Comparison of ENCODE assay signal across 8 cellular contexts in genomic region chr21:37368536-37369279, GRCh38. TPM values are rescaled to one million over a fixed set of nuclear protein-coding genes. Genes with fewer than 3 reads are reported as not detected.
DNase-seq lines count a peak whose midpoint lies in the region; ATAC-seq and TF ChIP-seq lines count a peak whose summit lies in the region.

No MANE protein-coding gene starts in this region.

- H3K9me3 ChIP-seq in left ventricle myocardium inferior (replicated peaks) (no peaks in the 10 kb centered on the region), spleen (no peaks in the 10 kb centered on the region)

- H3K4me1 Mint-ChIP-seq in WTC11 (peaks cover 61% of the 10 kb centered on the region), glutamatergic neuron (ENCODE audit: low read depth, unreplicated experiment) (peaks cover 36% of the 10 kb centered on the region)

- CTCF ChIA-PET in WTC11 (lab: Charles Lee): interaction anchor here (0.8 kb wide), 1 partner anchor 111 kb away, joined by 3 read pairs; no protein-coding TSS in a partner anchor

- no peak for TF ChIP-seq POLR2A in spleen (IDR thresholded peaks at IDR 0.05)

- H3K36me3 Mint-ChIP-seq in WTC11: no peaks in the 10 kb centered on the region; the same call in 1 of the 2 replicates
- no peaks in the 10 kb centered on the region for H3K36me3 Mint-ChIP-seq in glutamatergic neuron (ENCODE audit: unreplicated experiment)

- peak overlapping the region; percentile 79 for H3K4me3 ChIP-seq in left ventricle myocardium inferior
- peak overlapping the region; percentile 57 to 88 (median 74) for H3K4me3 ChIP-seq in spleen

- peak overlapping the region; percentile 100 for H3K27ac ChIP-seq in left ventricle myocardium inferior (replicated peaks)
- H3K27ac ChIP-seq in spleen: peak overlapping the region; percentile 99 to 100 (median 100)

- H3K27me3 Mint-ChIP-seq in WTC11 (ENCODE audit: low read depth): no peaks in the 10 kb centered on the region
- peaks cover 12% of the 10 kb centered on the region for H3K27me3 Mint-ChIP-seq in glutamatergic neuron (ENCODE audit: unreplicated experiment)

- H3K27ac Mint-ChIP-seq in WTC11: peak overlapping the region; percentile 90
- H3K27ac Mint-ChIP-seq in glutamatergic neuron (ENCODE audit: unreplicated experiment): peak overlapping the region; percentile 86

- H3K4me1 ChIP-seq in left ventricle myocardium inferior (peaks cover 76% of the 10 kb centered on the region), spleen (peaks cover 46 to 73% (median 65%) of the 10 kb centered on the region in 6 donors)

- intact Hi-C loops in left ventricle myocardium inferior (cut with micrococcal nuclease): loop anchor here (10.0 kb wide), 1 partner anchor 104 kb away; the partner anchor contains the start of gene VPS26C
- intact Hi-C loops in cardiac septum (cut with DNase I): loop anchor here (5.0 kb wide), 2 partner anchors 84 to 194 kb away; no protein-coding TSS in a partner anchor
- intact Hi-C loops in spleen (cut with DNase I; ENCODE audit: low total_unique reads): no loop called here

- no peak for ATAC-seq in WTC11
- ATAC-seq in HG03196 (IDR thresholded peaks at IDR 0.05; ENCODE audit: unreplicated experiment): no peak

- H3K4me3 Mint-ChIP-seq in WTC11 (peak overlapping the region; percentile 83), glutamatergic neuron (ENCODE audit: unreplicated experiment) (peak overlapping the region; percentile 90)

- no peak for DNase-seq in left ventricle myocardium inferior
- DNase-seq in cardiac septum (ENCODE audit: low spot score): no peak
- no peak for DNase-seq in WTC11 (ENCODE audit: low spot score)
- DNase-seq in glutamatergic neuron: no peak
- no peak for DNase-seq in spleen
- no peak for DNase-seq in NK-92 (lab: John Stamatoyannopoulos, UW; ENCODE audit: unreplicated experiment)
- no peak for DNase-seq in GM19240 (ENCODE audit: insufficient read length, low spot score)

- no peaks in the 10 kb centered on the region for H3K36me3 ChIP-seq in left ventricle myocardium inferior
- H3K36me3 ChIP-seq in spleen: no peaks in the 10 kb centered on the region

- H3K9me3 Mint-ChIP-seq in WTC11: no peaks in the 10 kb centered on the region
- peaks cover 15% of the 10 kb centered on the region for H3K9me3 Mint-ChIP-seq in glutamatergic neuron (ENCODE audit: unreplicated experiment)

- POLR2A ChIA-PET in WTC11 (lab: Charles Lee): interaction anchor here (0.5 to 2.6 kb wide), 2 partner anchors 102 to 389 kb away, joined by 6 to 8 read pairs; partner anchors contain the start of gene VPS26C

- TF ChIP-seq CTCF in left ventricle myocardium inferior (IDR thresholded peaks at IDR 0.05; ENCODE audit: borderline replicate concordance) (no peak), WTC11 (IDR thresholded peaks at IDR 0.05) (no peak), glutamatergic neuron (IDR thresholded peaks at IDR 0.05; ENCODE audit: partially characterized antibody, unreplicated experiment) (no peak), spleen (IDR thresholded peaks at IDR 0.05 in 8 of 11, conservative IDR thresholded peaks at IDR 0.05 in 3 of 11) (no peak)

- H3K27me3 ChIP-seq in left ventricle myocardium inferior (ENCODE audit: low read depth): no peaks in the 10 kb centered on the region
- H3K27me3 ChIP-seq in spleen (replicated peaks in 1 of 7): no peaks in the 10 kb centered on the region

- WGBS in spleen, 5 donors: 2 to 8% (median 7%) methylated on average over 9 of the region's 9 CpGs

TF ChIP-seq in WTC11, 78 proteins besides CTCF, POLR2A, EP300 and RAD21:
- TF ChIP-seq TEAD1 (CRISPR knock-in tag; IDR thresholded peaks at IDR 0.05) (no peak), GTF2I (CRISPR knock-in tag; conservative IDR thresholded peaks at IDR 0.05) (peak; percentile 71; the same call in 1 of the 2 replicates)

RNA-seq across cellular contexts. Expression of gene DYRK1A, which starts 2.1 kb away (rescaled TPM):
- total RNA-seq in left ventricle myocardium inferior (64.6 TPM), cardiac septum (72.9 TPM), WTC11 (2021) (54.6 to 56.5 TPM (median 54.8 TPM) in 3 replicates), glutamatergic neuron (ENCODE audit: unreplicated experiment) (70.4 TPM), spleen (100 to 1,000 TPM in 4 of 7 donors, 10 to 100 TPM in 3; 86.9 to 115 (median 101) TPM)
- polyA plus RNA-seq in spleen: 10 to 100 TPM; 21.9 to 24.4 (median 22.7) TPM
